ENCODE assay signal across 8 cellular contexts in genomic region chr14:73728106-73729014, GRCh38. TPM values are rescaled to one million over a fixed set of nuclear protein-coding genes. Genes with fewer than 3 reads are reported as not detected.
DNase-seq lines count a peak whose midpoint lies in the region; ATAC-seq and TF ChIP-seq lines count a peak whose summit lies in the region.

No MANE protein-coding gene starts in this region.

- H3K9me3 Mint-ChIP-seq in naive thymus-derived CD8-positive, alpha-beta T cell, result no peaks in the 10 kb centered on the region
- no peaks in the 10 kb centered on the region for H3K9me3 Mint-ChIP-seq in stimulated activated naive B cell treated with anti-CD40 and anti-IgM and Interleukin-4, amounts not matched to agents 10 μg/mL and 1 μg/mL and 100 μg/mL, for 72 hours

- H3K36me3 ChIP-seq in Peyer's patch (peaks cover 0 to 81% (median 0%) of the 10 kb centered on the region in 3 donors), fibroblast of lung (ENCODE audit: control insufficient read depth, insufficient read depth, low read length) (peaks cover 20% of the 10 kb centered on the region)

- in situ Hi-C loops in KBM-7 (cut with MboI; ENCODE audit: low pct_unique_long_range_greater_than_20kb, low sequenced_read_pairs), result no loop called here

- H3K4me3 Mint-ChIP-seq in naive thymus-derived CD8-positive, alpha-beta T cell, result no peak overlapping the region
- H3K4me3 Mint-ChIP-seq in stimulated activated naive B cell treated with anti-CD40 and anti-IgM and Interleukin-4, amounts not matched to agents 10 μg/mL and 1 μg/mL and 100 μg/mL, for 72 hours, result peak overlapping the region; percentile 1 to 27

- TF ChIP-seq CTCF in GM10266 (IDR thresholded peaks at IDR 0.05; ENCODE audit: control insufficient read depth, insufficient read depth, low read depth, missing control alignments) (peak; percentile 85), Peyer's patch (IDR thresholded peaks at IDR 0.05) (peak; percentile 81 to 99 (median 96)), fibroblast of lung (conservative IDR thresholded peaks at IDR 0.05 in 1 of 2, IDR thresholded peaks at IDR 0.05 in 1 of 2; ENCODE audit: low read depth in 1 of 2, low read length in 2 of 2) (peak; percentile 87 to 94)

- POLR2A ChIA-PET in naive thymus-derived CD8-positive, alpha-beta T cell (lab: Charles Lee), result interaction anchor here (0.6 to 4.1 kb wide), 17 partner anchors 11 to 158 kb away, joined by 3 to 37 read pairs (median 4); a partner anchor contains a TSS

- no peaks in the 10 kb centered on the region for H4K20me1 ChIP-seq in fibroblast of lung (ENCODE audit: control insufficient read depth, extremely low read depth, insufficient read depth, low read length)

- peak; percentile 86 for DNase-seq in GM10266 (ENCODE audit: extremely low spot score)
- peak; percentile 92 for DNase-seq in KBM-7
- DNase-seq in Peyer's patch, result peak; percentile 79 to 94 (median 90)
- peak; percentile 92 to 94 for DNase-seq in activated T-cell treated with anti-CD3 and anti-CD28 coated beads, Interleukin-2, amount 50 U/mL, for 48 hours
- DNase-seq in fibroblast of lung (ENCODE audit: low read depth in 2 of 2), result peak; percentile 47 to 78
- DNase-seq in naive thymus-derived CD8-positive, alpha-beta T cell, result peak; percentile 66 to 91 (median 83)
- peak; percentile 73 for DNase-seq in stimulated activated naive B cell treated with anti-CD40 and anti-IgM and Interleukin-4, amounts not matched to agents 10 μg/mL and 1 μg/mL and 100 μg/mL, for 72 hours

- H3K4me1 ChIP-seq in Peyer's patch (peaks cover 0 to 74% (median 2%) of the 10 kb centered on the region in 4 donors), fibroblast of lung (ENCODE audit: control insufficient read depth, extremely low read depth, insufficient read depth, low read length) (peaks cover 30% of the 10 kb centered on the region)

- H3K4me3 ChIP-seq in Peyer's patch (no peak overlapping the region), fibroblast of lung (replicated peaks in 1 of 4; ENCODE audit: control extremely low read depth in 1 of 4, insufficient read depth in 1 of 4, low read depth in 3 of 4, low read length in 4 of 4) (no peak overlapping the region)

- peaks cover 3% of the 10 kb centered on the region for H3K79me2 ChIP-seq in fibroblast of lung (ENCODE audit: control insufficient read depth, insufficient read depth, low read length)

- no peak overlapping the region for H3K4me2 ChIP-seq in fibroblast of lung (ENCODE audit: extremely low read depth, insufficient read depth, low read length)

- peak in 1 of 2 donors; percentile 31 for TF ChIP-seq POLR2A in Peyer's patch (IDR thresholded peaks at IDR 0.05)

- H3K9ac ChIP-seq in fibroblast of lung (ENCODE audit: insufficient read depth, low read length), result no peak overlapping the region

- ATAC-seq in naive thymus-derived CD8-positive, alpha-beta T cell, result peak; percentile 90 to 95
- ATAC-seq in stimulated activated naive B cell treated with anti-CD40 and anti-IgM and Interleukin-4, amounts not matched to agents 10 μg/mL and 1 μg/mL and 100 μg/mL, for 72 hours (replicated peaks), result peak; percentile 92 to 93
- ATAC-seq in GM21390 (IDR thresholded peaks at IDR 0.05; ENCODE audit: unreplicated experiment), result no peak

- peak overlapping the region; percentile 65 to 91 (median 81) for H3K27ac Mint-ChIP-seq in naive thymus-derived CD8-positive, alpha-beta T cell
- H3K27ac Mint-ChIP-seq in stimulated activated naive B cell treated with anti-CD40 and anti-IgM and Interleukin-4, amounts not matched to agents 10 μg/mL and 1 μg/mL and 100 μg/mL, for 72 hours, result peak overlapping the region; percentile 89

- no peak overlapping the region for H2AFZ ChIP-seq in fibroblast of lung (ENCODE audit: low read length)

- H3K27me3 ChIP-seq in Peyer's patch (no peaks in the 10 kb centered on the region), fibroblast of lung (ENCODE audit: control insufficient read depth, insufficient read depth, low read length) (no peaks in the 10 kb centered on the region)

- H3K36me3 Mint-ChIP-seq in naive thymus-derived CD8-positive, alpha-beta T cell, result peaks cover 0 to 79% (median 12%) of the 10 kb centered on the region in 3 donors
- H3K36me3 Mint-ChIP-seq in stimulated activated naive B cell treated with anti-CD40 and anti-IgM and Interleukin-4, amounts not matched to agents 10 μg/mL and 1 μg/mL and 100 μg/mL, for 72 hours, result peaks cover 46 to 64% of the 10 kb centered on the region in 2 donors

- H3K4me1 Mint-ChIP-seq in naive thymus-derived CD8-positive, alpha-beta T cell, result peaks cover 9 to 26% (median 19%) of the 10 kb centered on the region in 4 donors
- peaks cover 34 to 50% of the 10 kb centered on the region in 2 donors for H3K4me1 Mint-ChIP-seq in stimulated activated naive B cell treated with anti-CD40 and anti-IgM and Interleukin-4, amounts not matched to agents 10 μg/mL and 1 μg/mL and 100 μg/mL, for 72 hours

- H3K27me3 Mint-ChIP-seq in naive thymus-derived CD8-positive, alpha-beta T cell, result no peaks in the 10 kb centered on the region
- no peaks in the 10 kb centered on the region for H3K27me3 Mint-ChIP-seq in stimulated activated naive B cell treated with anti-CD40 and anti-IgM and Interleukin-4, amounts not matched to agents 10 μg/mL and 1 μg/mL and 100 μg/mL, for 72 hours

- H3K27ac ChIP-seq in Peyer's patch (peak overlapping the region; percentile 32 to 67 (median 52)), fibroblast of lung (ENCODE audit: insufficient read depth, low read length) (no peak overlapping the region)

- H3K9me3 ChIP-seq in Peyer's patch, result no peaks in the 10 kb centered on the region
- no peaks in the 10 kb centered on the region for H3K9me3 ChIP-seq in fibroblast of lung (ENCODE audit: control insufficient read depth, insufficient read depth, low read depth, low read length)

RNA-seq across cellular contexts. Expression of gene PNMA1, which starts 14.2 kb away (rescaled TPM):
- total RNA-seq in Peyer's patch (10 to 100 TPM in 1 of 4 donors, 1 to 10 TPM in 3; 4.4 to 11.6 (median 7.0) TPM), fibroblast of lung (11.6 and 19.5 TPM in 2 replicates)
- polyA plus RNA-seq in fibroblast of lung, result 44.5 and 46.8 TPM in 2 replicates
- polyA plus RNA-seq in fibroblast of lung (2012), result 57.0 and 66.6 TPM in 2 replicates
- polyA minus RNA-seq in fibroblast of lung (ENCODE audit: low replicate concordance), result 11.5 and 12.8 TPM in 2 replicates
- 10 to 100 TPM; 40.0 to 43.4 TPM for total RNA-seq in naive thymus-derived CD8-positive, alpha-beta T cell
- 10 to 100 TPM; 31.6 to 37.2 (median 37.2) TPM for polyA plus RNA-seq in naive thymus-derived CD8-positive, alpha-beta T cell

Comparison
In these comparisons a context has a peak if more than half of its experiments do, and no peak if none do; other contexts are left out.
1. H3K4me3 Mint-ChIP-seq: peak in stimulated activated naive B cell treated with anti-CD40 and anti-IgM and Interleukin-4, amounts not matched to agents 10 μg/mL and 1 μg/mL and 100 μg/mL, for 72 hours (2 of 2); none in naive thymus-derived CD8-positive, alpha-beta T cell (0 of 10).
2. Peak in every context shown above with its lines, with median percentiles within 50 percentile points of each other: DNase-seq and CTCF ChIP-seq.